Comparison of ENCODE assay signal across 16 cellular contexts in genomic region chr17:50938821-50939541, GRCh38.
A peak's percentile ranks its signal among the peaks of the same experiment; 100 is the strongest.
DNase-seq lines count a peak whose midpoint lies in the region; ATAC-seq and TF ChIP-seq lines count a peak whose summit lies in the region.
"Had no signal": no experiment of that assay in that cellular context is flagged by ENCODE, and none has a peak within 500 bp of the region (broad histone marks: within the 10 kb centered on the region; RNA-seq: fewer than 3 reads in every experiment).

No MANE protein-coding gene starts in this region.

- H3K27ac Mint-ChIP-seq in stimulated activated naive CD8-positive, alpha-beta T cell treated with anti-CD3 and anti-CD28 coated beads, Interleukin-15, Interleukin-2, amounts not matched to agents 100 ng/mL and 50 ng/mL, for 24 hours: peak overlapping the region; percentile 10
- peak overlapping the region; percentile 11 for H3K27ac Mint-ChIP-seq in activated naive CD8-positive, alpha-beta T cell treated with anti-CD3 and anti-CD28 coated beads, Interleukin-2, amount 50 U/mL, for 24 hours

- H3K9me3 Mint-ChIP-seq in stimulated activated naive CD8-positive, alpha-beta T cell treated with anti-CD3 and anti-CD28 coated beads, Interleukin-15, Interleukin-2, amounts not matched to agents 100 ng/mL and 50 ng/mL, for 24 hours: no peaks in the 10 kb centered on the region
- H3K9me3 Mint-ChIP-seq in activated naive CD8-positive, alpha-beta T cell treated with anti-CD3 and anti-CD28 coated beads, Interleukin-2, amount 50 U/mL, for 24 hours: no peaks in the 10 kb centered on the region

- H3K36me3 Mint-ChIP-seq in stimulated activated naive CD8-positive, alpha-beta T cell treated with anti-CD3 and anti-CD28 coated beads, Interleukin-15, Interleukin-2, amounts not matched to agents 100 ng/mL and 50 ng/mL, for 24 hours (ENCODE audit: low read depth): no peaks in the 10 kb centered on the region
- no peaks in the 10 kb centered on the region for H3K36me3 Mint-ChIP-seq in activated naive CD8-positive, alpha-beta T cell treated with anti-CD3 and anti-CD28 coated beads, Interleukin-2, amount 50 U/mL, for 24 hours (ENCODE audit: low read depth)

- no peaks in the 10 kb centered on the region for H3K27me3 Mint-ChIP-seq in stimulated activated naive CD8-positive, alpha-beta T cell treated with anti-CD3 and anti-CD28 coated beads, Interleukin-15, Interleukin-2, amounts not matched to agents 100 ng/mL and 50 ng/mL, for 24 hours
- no peaks in the 10 kb centered on the region for H3K27me3 Mint-ChIP-seq in activated naive CD8-positive, alpha-beta T cell treated with anti-CD3 and anti-CD28 coated beads, Interleukin-2, amount 50 U/mL, for 24 hours

- TF ChIP-seq CTCF in GM13977 (IDR thresholded peaks at IDR 0.05; ENCODE audit: extremely low read depth, insufficient read depth, missing control alignments): no peak

- in situ Hi-C loops in GM13977 (cut with MboI; ENCODE audit: low pct_unique_long_range_greater_than_20kb, low sequenced_read_pairs, unreplicated experiment): no loop called here

- H3K4me1 Mint-ChIP-seq in stimulated activated naive CD8-positive, alpha-beta T cell treated with anti-CD3 and anti-CD28 coated beads, Interleukin-15, Interleukin-2, amounts not matched to agents 100 ng/mL and 50 ng/mL, for 24 hours (ENCODE audit: low read depth): peaks cover 21% of the 10 kb centered on the region
- peaks cover 15% of the 10 kb centered on the region for H3K4me1 Mint-ChIP-seq in activated naive CD8-positive, alpha-beta T cell treated with anti-CD3 and anti-CD28 coated beads, Interleukin-2, amount 50 U/mL, for 24 hours

- no peak overlapping the region for H3K4me3 Mint-ChIP-seq in stimulated activated naive CD8-positive, alpha-beta T cell treated with anti-CD3 and anti-CD28 coated beads, Interleukin-15, Interleukin-2, amounts not matched to agents 100 ng/mL and 50 ng/mL, for 24 hours
- H3K4me3 Mint-ChIP-seq in activated naive CD8-positive, alpha-beta T cell treated with anti-CD3 and anti-CD28 coated beads, Interleukin-2, amount 50 U/mL, for 24 hours: no peak overlapping the region

- DNase-seq in stimulated activated naive CD8-positive, alpha-beta T cell treated with anti-CD3 and anti-CD28 coated beads, Interleukin-15, Interleukin-2, amounts not matched to agents 100 U/mL and 50 U/mL, for 24 hours: no peak
- DNase-seq in activated naive CD8-positive, alpha-beta T cell treated with anti-CD3 and anti-CD28 coated beads, Interleukin-2, amount 50 U/mL, for 24 hours: no peak
- DNase-seq in myocyte (ENCODE audit: low read depth) (peak; percentile 48), NCI-H446 (lab: John Stamatoyannopoulos, UW) (no peak), GM13977 (ENCODE audit: low spot score) (no peak), kidney tubule cell (ENCODE audit: low spot score) (no peak)
- DNase-seq: activated CD8-positive, alpha-beta memory T cell treated with anti-CD3 and anti-CD28 coated beads, Interleukin-2, amount 50 U/mL, for 4 hours; central memory CD4-positive, alpha-beta T cell; foreskin keratinocyte; hippocampal formation; NCI-H1417 treated with DMSO at 0.1 percent for 48 hours; SHP77; SW 1271; tibial artery had no signal

- ATAC-seq in stimulated activated naive CD8-positive, alpha-beta T cell treated with anti-CD3 and anti-CD28 coated beads, Interleukin-15, Interleukin-2, amounts not matched to agents 100 U/mL and 50 U/mL, for 24 hours: no peak
- no peak for ATAC-seq in activated naive CD8-positive, alpha-beta T cell treated with anti-CD3 and anti-CD28 coated beads, Interleukin-2, amount 50 U/mL, for 24 hours
- ATAC-seq in GM21367 (IDR thresholded peaks at IDR 0.05; ENCODE audit: unreplicated experiment): no peak
- ATAC-seq: foreskin keratinocyte had no signal
